13 cellular contexts compared by ENCODE assay signal in genomic region chr10:48476279-48476982, GRCh38.
DNase-seq lines count a peak whose midpoint lies in the region; ATAC-seq and TF ChIP-seq lines count a peak whose summit lies in the region.
"Had no signal": no experiment of that assay in that cellular context is flagged by ENCODE, and none has a peak within 500 bp of the region (broad histone marks: within the 10 kb centered on the region; RNA-seq: fewer than 3 reads in every experiment).

No MANE protein-coding gene starts in this region.

- BruUV-seq in mammary epithelial cell (replicated peaks; lab: Mats Ljungman, UMichigan) (TSS peak; percentile 57), MCF 10A (replicated peaks; lab: Mats Ljungman, UMichigan) (no TSS peak)

- H3K79me2 ChIP-seq in mammary epithelial cell (ENCODE audit: insufficient read depth, low read length), result no peaks in the 10 kb centered on the region

- H3K27ac ChIP-seq in mammary epithelial cell (ENCODE audit: insufficient read depth, low read depth, low read length) (no peak overlapping the region), esophagus squamous epithelium (no peak overlapping the region)
- H3K27ac ChIP-seq: coronary artery, vagina had no signal

- TF ChIP-seq CTCF in mammary epithelial cell (conservative IDR thresholded peaks at IDR 0.05 in 1 of 2, IDR thresholded peaks at IDR 0.05 in 1 of 2; ENCODE audit: extremely low read depth in 1 of 2, insufficient read depth in 1 of 2, low read depth in 1 of 2, low read length in 2 of 2) (no peak), MCF 10A (IDR thresholded peaks at IDR 0.05; ENCODE audit: unreplicated experiment) (no peak), brain (conservative IDR thresholded peaks at IDR 0.05) (no peak), esophagus squamous epithelium (IDR thresholded peaks at IDR 0.05) (no peak)

- no peak overlapping the region for H3K4me3 Mint-ChIP-seq in MCF 10A (ENCODE audit: unreplicated experiment)
- H3K4me3 Mint-ChIP-seq in brain, result no peak overlapping the region
- no peak overlapping the region for H3K4me3 Mint-ChIP-seq in stimulated activated naive B cell treated with anti-CD40 and anti-IgM and Interleukin-4, amounts not matched to agents 10 μg/mL and 1 μg/mL and 100 μg/mL, for 72 hours

- H3K4me1 ChIP-seq in mammary epithelial cell (ENCODE audit: insufficient read depth, low read length) (peaks cover 21% of the 10 kb centered on the region), esophagus squamous epithelium (peaks cover 0 to 8% (median 0%) of the 10 kb centered on the region in 3 donors)
- H3K4me1 ChIP-seq: vagina had no signal

- H3K4me2 ChIP-seq in mammary epithelial cell (ENCODE audit: insufficient read depth, low read depth, low read length), result peak overlapping the region; percentile 6

- in situ Hi-C loops in mammary epithelial cell (cut with MboI; ENCODE audit: low sequenced_read_pairs in 2 of 2), result no loop called here

- POLR2A ChIA-PET in MCF 10A (lab: Yijun Ruan, JAX), result interaction anchor here (0.7 kb wide), 1 partner anchor 919 kb away, joined by 5 read pairs; no protein-coding TSS in a partner anchor

- intact Hi-C loops in mammary epithelial cell (cut with micrococcal nuclease) (no loop called here), MCF 10A (cut with micrococcal nuclease) (no loop called here), esophagus squamous epithelium (cut with DNase I) (no loop called here)

- dilution Hi-C loops in mammary epithelial cell (cut with HindIII; ENCODE audit: low sequenced_read_pairs), result no loop called here

- no peaks in the 10 kb centered on the region for H3K27me3 Mint-ChIP-seq in MCF 10A (ENCODE audit: insufficient read depth, unreplicated experiment)
- H3K27me3 Mint-ChIP-seq in brain, result no peaks in the 10 kb centered on the region
- peaks cover 5% of the 10 kb centered on the region in 2 donors for H3K27me3 Mint-ChIP-seq in stimulated activated naive B cell treated with anti-CD40 and anti-IgM and Interleukin-4, amounts not matched to agents 10 μg/mL and 1 μg/mL and 100 μg/mL, for 72 hours

- TF ChIP-seq POLR2A in esophagus squamous epithelium (IDR thresholded peaks at IDR 0.05), result no peak

- H3K27ac Mint-ChIP-seq in MCF 10A (ENCODE audit: low read depth, unreplicated experiment) (no peak overlapping the region), brain (peak overlapping the region in 4 of 5 experiments; percentile 2 to 90 (median 49))
- peak overlapping the region; percentile 48 for H3K27ac Mint-ChIP-seq in stimulated activated naive B cell treated with anti-CD40 and anti-IgM and Interleukin-4, amounts not matched to agents 10 μg/mL and 1 μg/mL and 100 μg/mL, for 72 hours

- no peak overlapping the region for H3K9ac ChIP-seq in mammary epithelial cell (ENCODE audit: insufficient read depth, low read length)

- peak overlapping the region; percentile 63 for H2AFZ ChIP-seq in mammary epithelial cell (ENCODE audit: low read depth, low read length)

- H3K36me3 Mint-ChIP-seq in MCF 10A (ENCODE audit: insufficient read depth, unreplicated experiment), result no peaks in the 10 kb centered on the region
- no peaks in the 10 kb centered on the region for H3K36me3 Mint-ChIP-seq in brain
- H3K36me3 Mint-ChIP-seq in stimulated activated naive B cell treated with anti-CD40 and anti-IgM and Interleukin-4, amounts not matched to agents 10 μg/mL and 1 μg/mL and 100 μg/mL, for 72 hours, result peaks cover 0 to 13% of the 10 kb centered on the region in 2 donors

- WGBS in mammary epithelial cell (ENCODE audit: low coverage, missing lambda C conversion rate), result 15% methylated on average over 8 of the region's 9 CpGs
- WGBS in esophagus squamous epithelium, 2 donors, result 35 to 36% methylated on average over 7 to 8 of the region's 9 CpGs

- peaks cover 4% of the 10 kb centered on the region for H3K4me1 Mint-ChIP-seq in MCF 10A (ENCODE audit: insufficient read depth, unreplicated experiment)
- peaks cover 16% of the 10 kb centered on the region for H3K4me1 Mint-ChIP-seq in brain
- H3K4me1 Mint-ChIP-seq in stimulated activated naive B cell treated with anti-CD40 and anti-IgM and Interleukin-4, amounts not matched to agents 10 μg/mL and 1 μg/mL and 100 μg/mL, for 72 hours, result peaks cover 0 to 5% of the 10 kb centered on the region in 2 donors

- DNase-seq in mammary epithelial cell (no peak), MCF 10A (ENCODE audit: unreplicated experiment) (no peak), NCI-H345 treated with DMSO at 0.1 percent for 48 hours (lab: John Stamatoyannopoulos, UW; ENCODE audit: unreplicated experiment) (peak; percentile 43), hepatic stellate cell (ENCODE audit: low spot score) (no peak), esophagus squamous epithelium (lab: John Stamatoyannopoulos, UW) (no peak), NK-92 (lab: John Stamatoyannopoulos, UW; ENCODE audit: unreplicated experiment) (no peak)
- DNase-seq in stimulated activated naive B cell treated with anti-CD40 and anti-IgM and Interleukin-4, amounts not matched to agents 10 μg/mL and 1 μg/mL and 100 μg/mL, for 72 hours, result no peak
- DNase-seq: ACHN; NCI-H510A treated with DMSO at 0.1 percent for 48 hours; stimulated activated CD4-positive, alpha-beta T cell treated with anti-CD3 and anti-CD28 coated beads, Interleukin-1b, Interleukin-23, amount 100 ng/mL, for 48 hours had no signal

- no peak for ATAC-seq in stimulated activated naive B cell treated with anti-CD40 and anti-IgM and Interleukin-4, amounts not matched to agents 10 μg/mL and 1 μg/mL and 100 μg/mL, for 72 hours (replicated peaks)

- H3K27me3 ChIP-seq in mammary epithelial cell (ENCODE audit: insufficient read depth, low read length) (no peaks in the 10 kb centered on the region), esophagus squamous epithelium (peaks cover 0 to 10% (median 0%) of the 10 kb centered on the region in 4 donors)
- H3K27me3 ChIP-seq: vagina had no signal

- no peaks in the 10 kb centered on the region for H3K9me3 ChIP-seq in mammary epithelial cell (replicated peaks; ENCODE audit: insufficient read depth, low read length)
- H3K9me3 ChIP-seq in esophagus squamous epithelium, result no peaks in the 10 kb centered on the region
- H3K9me3 ChIP-seq: vagina had no signal

- no peaks in the 10 kb centered on the region for H3K36me3 ChIP-seq in mammary epithelial cell (ENCODE audit: insufficient read depth, low read length)
- H3K36me3 ChIP-seq in esophagus squamous epithelium, result no peaks in the 10 kb centered on the region
- H3K36me3 ChIP-seq: vagina had no signal

- H3K4me3 ChIP-seq in mammary epithelial cell (replicated peaks in 1 of 3; ENCODE audit: insufficient read depth in 1 of 3, low read depth in 2 of 3, low read length in 3 of 3), result no peak overlapping the region
- H3K4me3 ChIP-seq in esophagus squamous epithelium, result no peak overlapping the region
- H3K4me3 ChIP-seq: coronary artery, vagina had no signal

- CTCF ChIA-PET in mammary epithelial cell (lab: Charles Lee; ENCODE audit: low non-redundant PET) (no interaction called here), MCF 10A (lab: Yijun Ruan, JAX) (interaction anchor here (0.7 kb wide), 1 partner anchor 331 kb away, joined by 4 read pairs; no protein-coding TSS in a partner anchor)

- no peaks in the 10 kb centered on the region for H3K9me3 Mint-ChIP-seq in MCF 10A (ENCODE audit: unreplicated experiment)
- H3K9me3 Mint-ChIP-seq in brain, result peaks cover 0 to 9% (median 4%) of the 10 kb centered on the region in 5 experiments
- no peaks in the 10 kb centered on the region for H3K9me3 Mint-ChIP-seq in stimulated activated naive B cell treated with anti-CD40 and anti-IgM and Interleukin-4, amounts not matched to agents 10 μg/mL and 1 μg/mL and 100 μg/mL, for 72 hours

- H4K20me1 ChIP-seq in mammary epithelial cell (ENCODE audit: insufficient read depth, low read length), result no peaks in the 10 kb centered on the region
